ENCODE assay signal across 8 cellular contexts in the genomic region with DNA sequence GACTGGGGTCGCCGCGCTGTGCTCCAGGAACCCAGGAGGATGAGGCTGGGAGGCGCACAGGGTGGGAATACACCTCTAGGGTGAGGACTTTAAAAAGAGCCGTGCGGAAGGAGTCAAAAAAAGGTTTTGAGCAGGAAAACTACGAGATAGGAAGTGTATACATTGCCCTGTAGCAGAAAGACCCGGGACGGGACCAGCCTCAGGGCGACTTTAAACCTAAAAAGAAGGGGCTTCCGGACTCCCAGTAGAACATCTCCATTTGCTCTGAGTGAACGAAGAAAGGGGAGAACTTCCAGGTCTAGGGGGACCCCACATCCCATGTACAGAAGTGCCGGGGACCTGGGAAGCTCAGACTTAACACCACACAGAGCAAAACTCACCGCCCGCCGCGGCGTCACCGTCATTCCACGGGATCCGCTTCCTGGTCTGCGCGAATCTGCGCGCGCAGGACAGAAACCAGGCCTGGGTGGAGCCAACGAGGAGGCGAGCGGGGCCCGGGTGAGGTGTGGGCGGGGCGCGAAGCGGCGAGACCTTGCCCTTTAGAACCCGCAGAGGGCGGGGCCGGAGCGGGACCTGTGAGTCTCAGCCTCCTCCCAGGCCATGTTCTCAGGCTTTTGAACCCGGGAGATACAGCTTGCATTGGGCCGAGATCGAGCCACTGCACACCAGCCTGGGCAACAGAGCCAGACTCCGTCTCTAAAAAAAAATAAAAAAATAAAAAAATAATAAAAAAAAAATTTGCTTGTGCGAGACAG. TPM values are rescaled to one million over a fixed set of nuclear protein-coding genes. Genes with fewer than 3 reads are reported as not detected.
DNase-seq lines count a peak whose midpoint lies in the region; ATAC-seq and TF ChIP-seq lines count a peak whose summit lies in the region.
"Not testable (repeated sequence)": the region's sequence is repeated elsewhere in the genome, so short reads cannot be mapped to it uniquely, and the experiment has no call there.

TSS of gene ZNF28 (minus strand) at position 428 of the 755 bp plus-strand sequence. CDS start 3,675 bp downstream, outside the sequence.

- H2BK20ac ChIP-seq in H9 (ENCODE audit: low read depth, low read length, poor library complexity, severe bottlenecking): not testable (repeated sequence)

- H3K4me3 Mint-ChIP-seq in H9: peak within 1 kb of the TSS; percentile 91 to 92
- peak within 1 kb of the TSS; percentile 96 for H3K4me3 Mint-ChIP-seq in activated naive CD4-positive, alpha-beta T cell treated with anti-CD3 and anti-CD28 coated beads, Interleukin-2, amount 50 U/mL, for 24 hours

- H3K56ac ChIP-seq in H9 (ENCODE audit: insufficient read length, low read depth, low read length): not testable (repeated sequence)

- not testable (repeated sequence) for H2BK12ac ChIP-seq in H9 (ENCODE audit: insufficient read length, low read depth, low read length); neuronal stem cell (ENCODE audit: low read length)

- WGBS in H9 (ENCODE audit: extremely low coverage, insufficient read length, low lambda C conversion rate): no CpG with 5 or more reads among the region's 44 CpGs
- no CpG with 5 or more reads among the region's 44 CpGs for WGBS in neuronal stem cell (ENCODE audit: extremely low coverage in 2 of 2, insufficient read length in 2 of 2, insufficient replicate concordance in 1 of 2), 2 donors

- ATAC-seq in stimulated activated naive CD8-positive, alpha-beta T cell treated with anti-CD3 and anti-CD28 coated beads, Interleukin-15, Interleukin-2, amounts not matched to agents 100 U/mL and 50 U/mL, for 24 hours: peak; percentile 99

- H3K9me2 ChIP-seq in Loucy (replicated peaks; ENCODE audit: low read depth, low read length): not testable (repeated sequence)

- not testable (repeated sequence) for H3K4ac ChIP-seq in H9 (ENCODE audit: low read depth, low read length); neuronal stem cell (ENCODE audit: low read length)

- H3K9ac ChIP-seq in H9 (ENCODE audit: extremely low read depth, insufficient read length, low read length) (peak within 1 kb of the TSS; percentile 58), Loucy (ENCODE audit: low read depth, low read length, poor library complexity, severe bottlenecking) (peak within 1 kb of the TSS; percentile 90), neuronal stem cell (ENCODE audit: low read depth, low read length, poor library complexity) (peak within 1 kb of the TSS; percentile 44)

- H3K23ac ChIP-seq in H9 (ENCODE audit: insufficient read length, low read depth, low read length); neuronal stem cell (ENCODE audit: low read depth, low read length, poor library complexity): not testable (repeated sequence)

- not testable (repeated sequence) for H4K91ac ChIP-seq in H9 (ENCODE audit: insufficient read length, low read depth, low read length); neuronal stem cell (ENCODE audit: low read depth, low read length, poor library complexity)

- not testable (repeated sequence) for H3K27ac ChIP-seq in H9 (ENCODE audit: insufficient read length, low read depth, low read length); neuronal stem cell (replicated peaks; ENCODE audit: low read length)

- H4K5ac ChIP-seq in H9 (ENCODE audit: insufficient read length, low read depth, low read length): not testable (repeated sequence)

- H2AK5ac ChIP-seq in H9 (ENCODE audit: insufficient read length, low read length); neuronal stem cell (ENCODE audit: low read depth, low read length): not testable (repeated sequence)

- H3K27me3 ChIP-seq in H9 (ENCODE audit: insufficient read depth, low read length); Loucy (ENCODE audit: insufficient read depth, low read length, poor library complexity, severe bottlenecking); neuronal stem cell (ENCODE audit: control insufficient read depth in 3 of 3, insufficient read depth in 3 of 3, low read depth in 1 of 3, low read length in 3 of 3): not testable (repeated sequence)

- not testable (repeated sequence) for H3K4me1 ChIP-seq in H9 (ENCODE audit: insufficient read depth, low read length); Loucy (ENCODE audit: insufficient read depth, low read length, poor library complexity, severe bottlenecking); neuronal stem cell (ENCODE audit: control insufficient read depth in 2 of 2, insufficient read depth in 1 of 2, low read depth in 1 of 2, low read length in 2 of 2)

- H3K9me3 Mint-ChIP-seq in H9: not testable (repeated sequence)
- H3K9me3 Mint-ChIP-seq in activated naive CD4-positive, alpha-beta T cell treated with anti-CD3 and anti-CD28 coated beads, Interleukin-2, amount 50 U/mL, for 24 hours: peaks cover 13% of the 10 kb centered on the region

- H3K4me2 ChIP-seq in H9 (ENCODE audit: insufficient read depth, insufficient read length, low read length): peak within 1 kb of the TSS; percentile 73
- peak within 1 kb of the TSS; percentile 95 for H3K4me2 ChIP-seq in Loucy (ENCODE audit: low read depth, low read length, poor library complexity, severe bottlenecking)
- H3K4me2 ChIP-seq in neuronal stem cell (ENCODE audit: insufficient read depth, low read length, poor library complexity, severe bottlenecking): peak within 1 kb of the TSS; percentile 49

- not testable (repeated sequence) for H4K20me1 ChIP-seq in H9 (ENCODE audit: control insufficient read depth, insufficient read depth, insufficient read length); Loucy (ENCODE audit: insufficient read depth, low read length, poor library complexity, severe bottlenecking)

- H3K4me1 Mint-ChIP-seq in H9: not testable (repeated sequence)
- peaks cover 21% of the 10 kb centered on the region for H3K4me1 Mint-ChIP-seq in activated naive CD4-positive, alpha-beta T cell treated with anti-CD3 and anti-CD28 coated beads, Interleukin-2, amount 50 U/mL, for 24 hours

- not testable (repeated sequence) for H2BK5ac ChIP-seq in H9 (ENCODE audit: insufficient read length, low read length); neuronal stem cell (ENCODE audit: low read length)

- not testable (repeated sequence) for H3K36me3 ChIP-seq in Loucy (ENCODE audit: insufficient read depth, low read length)
- peaks cover 4 to 18% of the 10 kb centered on the region in 2 donors for H3K36me3 ChIP-seq in neuronal stem cell (replicated peaks in 1 of 2; ENCODE audit: control insufficient read depth in 2 of 2, insufficient read depth in 2 of 2, low read length in 2 of 2)

- not testable (repeated sequence) for H3K14ac ChIP-seq in H9 (ENCODE audit: insufficient read depth, low read length); neuronal stem cell (ENCODE audit: low read length)

- peak within 1 kb of the TSS in 1 of 3 experiments; percentile 80; a peak in 2 of 7 replicates for H3K27ac Mint-ChIP-seq in H9
- peak within 1 kb of the TSS; percentile 76 for H3K27ac Mint-ChIP-seq in activated naive CD4-positive, alpha-beta T cell treated with anti-CD3 and anti-CD28 coated beads, Interleukin-2, amount 50 U/mL, for 24 hours

- TF ChIP-seq CTCF in H9 (conservative IDR thresholded peaks at IDR 0.05); Loucy (conservative IDR thresholded peaks at IDR 0.05; ENCODE audit: low read length): not testable (repeated sequence)

- H3F3A ChIP-seq in Loucy (ENCODE audit: low read depth): not testable (repeated sequence)

- H2AFZ ChIP-seq in H9 (ENCODE audit: low read length): not testable (repeated sequence)
- H2AFZ ChIP-seq in Loucy (ENCODE audit: low read length): peak within 1 kb of the TSS; percentile 84
- H2AFZ ChIP-seq in neuronal stem cell (ENCODE audit: low read length): peak within 1 kb of the TSS; percentile 84

- H3K27me3 Mint-ChIP-seq in H9 (ENCODE audit: low read depth); activated naive CD4-positive, alpha-beta T cell treated with anti-CD3 and anti-CD28 coated beads, Interleukin-2, amount 50 U/mL, for 24 hours: not testable (repeated sequence)

- not testable (repeated sequence) for H3K79me2 ChIP-seq in H9 (ENCODE audit: insufficient read depth, low read length)
- peaks cover 11% of the 10 kb centered on the region for H3K79me2 ChIP-seq in Loucy (ENCODE audit: insufficient read depth, low read length)

- DNase-seq in ELR (ENCODE audit: low read depth): peak; percentile 60
- DNase-seq in H9: peak; percentile 70
- DNase-seq in T follicular helper cell (ENCODE audit: low read depth): peak; percentile 38
- DNase-seq in glomerular endothelial cell (ENCODE audit: extremely low read depth, low read depth, low spot score); neuronal stem cell (ENCODE audit: low spot score): not testable (repeated sequence)
- DNase-seq in stimulated activated naive CD8-positive, alpha-beta T cell treated with anti-CD3 and anti-CD28 coated beads, Interleukin-15, Interleukin-2, amounts not matched to agents 100 U/mL and 50 U/mL, for 24 hours: peak; percentile 70

- H2BK15ac ChIP-seq in H9 (ENCODE audit: low read depth, low read length); neuronal stem cell (ENCODE audit: low read length): not testable (repeated sequence)

- H3K23me2 ChIP-seq in H9 (ENCODE audit: insufficient read length, low read depth, low read length, poor library complexity, severe bottlenecking): not testable (repeated sequence)

- not testable (repeated sequence) for H3K79me1 ChIP-seq in H9 (ENCODE audit: insufficient read depth, low read depth, low read length, poor library complexity, severe bottlenecking); neuronal stem cell (ENCODE audit: low read depth, low read length)

- H2BK120ac ChIP-seq in H9 (ENCODE audit: low read depth, low read length, poor library complexity, severe bottlenecking); neuronal stem cell (ENCODE audit: low read depth, low read length): not testable (repeated sequence)

- peaks cover 12 to 17% (median 13%) of the 10 kb centered on the region in 3 experiments for H3K36me3 Mint-ChIP-seq in H9 (ENCODE audit: insufficient read depth in 1 of 3, low read depth in 3 of 3)
- peaks cover 29% of the 10 kb centered on the region for H3K36me3 Mint-ChIP-seq in activated naive CD4-positive, alpha-beta T cell treated with anti-CD3 and anti-CD28 coated beads, Interleukin-2, amount 50 U/mL, for 24 hours

- not testable (repeated sequence) for H3K9me3 ChIP-seq in H9 (ENCODE audit: control insufficient read depth, low read depth, low read length); Loucy (ENCODE audit: insufficient read depth, low read depth, low read length); neuronal stem cell (replicated peaks in 1 of 2; ENCODE audit: control insufficient read depth in 2 of 2, insufficient read depth in 1 of 2, low read depth in 1 of 2, low read length in 2 of 2)

- not testable (repeated sequence) for H3T11ph ChIP-seq in H9 (ENCODE audit: low read length)

- H4K8ac ChIP-seq in H9 (replicated peaks; ENCODE audit: insufficient read length, low read depth, low read length); neuronal stem cell (ENCODE audit: low read depth, low read length): not testable (repeated sequence)

- peak within 1 kb of the TSS; percentile 91 for H3K4me3 ChIP-seq in Loucy (ENCODE audit: low read length, poor library complexity, severe bottlenecking)
- H3K4me3 ChIP-seq in neuronal stem cell (ENCODE audit: low read length in 2 of 2): peak within 1 kb of the TSS; percentile 64 to 82

- not testable (repeated sequence) for H3K18ac ChIP-seq in H9 (ENCODE audit: insufficient read length, low read depth, low read length); neuronal stem cell (ENCODE audit: low read length)

RNA-seq across cellular contexts. Expression of gene ZNF28, which starts in this region (rescaled TPM):
- 23.6 and 31.3 TPM in 2 replicates for total RNA-seq in H9 (2021)
- 14.5 and 14.6 TPM in 2 replicates for total RNA-seq in glomerular endothelial cell
- polyA plus RNA-seq in neuronal stem cell (2013, experiment 1 of 2): 11.7 TPM
- 11.8 TPM for polyA plus RNA-seq in neuronal stem cell (2013, experiment 2 of 2)
